In the genomic region with DNA sequence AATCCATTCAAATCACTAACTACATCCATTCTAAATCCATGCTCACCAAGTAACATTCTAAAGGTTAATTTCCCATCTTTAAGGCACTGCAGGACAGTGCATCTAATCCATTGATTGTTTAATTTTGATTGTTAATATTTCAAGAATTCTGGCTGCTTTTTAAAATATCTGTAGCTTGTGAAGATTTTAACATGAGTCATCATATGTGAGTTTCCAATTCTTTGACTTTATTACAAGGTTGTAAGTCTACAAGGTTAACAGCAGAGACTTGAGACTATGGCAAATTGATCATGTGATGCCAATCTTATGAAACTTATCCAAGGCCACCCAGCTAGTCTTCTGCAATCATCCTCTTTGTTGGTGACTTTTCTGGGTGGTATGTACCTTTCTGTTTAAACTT, we compare ENCODE assay signal across 36 cellular contexts.
"Had no signal": no experiment of that assay in that cellular context is flagged by ENCODE, and none has a peak within 500 bp of the region (broad histone marks: within the 10 kb centered on the region; RNA-seq: fewer than 3 reads in every experiment).

No MANE protein-coding gene starts in this region.

- H3K9me3 Mint-ChIP-seq: activated B cell treated with CpG ODN at 0.5 μM for 24 hours; activated CD4-positive, alpha-beta memory T cell treated with anti-CD3 and anti-CD28 coated beads for 36 hours; activated CD4-positive, alpha-beta T cell treated with anti-CD3 and anti-CD28 coated beads, Interleukin-2, amount 10 ng/mL, durations not matched to agents 24 days and 14 days; activated CD8-positive, alpha-beta T cell treated with anti-CD3 and anti-CD28 coated beads for 36 hours; activated naive CD4-positive, alpha-beta T cell treated with anti-CD3 and anti-CD28 coated beads for 36 hours; activated naive CD4-positive, alpha-beta T cell treated with anti-CD3 and anti-CD28 coated beads, Interleukin-2, amount 50 U/mL, for 72 hours; activated T-cell treated with anti-CD3 and anti-CD28 coated beads, Interleukin-2, amount 50 U/mL, for 72 hours; activated T-helper 1 cell treated with anti-CD3 and anti-CD28 coated beads, Interleukin-12 subunit alpha, Interleukin-12 subunit beta, Interleukin-2, Interleukin-4 antibody, amounts not matched to agents 30 ng/mL and 10 ng/mL and 1 ng/mL, durations not matched to agents 14 hours and 24 hours and 36 hours; central memory CD8-positive, alpha-beta T cell; T-helper 1 cell treated with Interleukin-12 subunit alpha and Interleukin-12 subunit beta and Interleukin-4 antibody, amounts not matched to agents 30 μg/mL and 1 μg/mL, for 36 hours; T-helper 2 cell treated with Interferon-gamma antibody and Interleukin-4, amounts not matched to agents 5 μg/mL and 100 μg/mL, for 36 hours had no signal

- DNase-seq: activated B cell treated with CpG ODN at 0.5 μM for 24 hours; activated CD4-positive, alpha-beta memory T cell treated with anti-CD3 and anti-CD28 coated beads for 36 hours; activated CD4-positive, alpha-beta T cell treated with anti-CD3 and anti-CD28 coated beads for 4 hours; activated CD4-positive, alpha-beta T cell treated with anti-CD3 and anti-CD28 coated beads, Interleukin-2, amount 10 ng/mL, durations not matched to agents 24 days and 14 days; activated CD4-positive, alpha-beta T cell treated with anti-CD3 and anti-CD28 coated beads, Interleukin-2, amount 50 U/mL, for 1 hour; activated CD4-positive, alpha-beta T cell treated with anti-CD3 and anti-CD28 coated beads, Interleukin-2, amount 50 U/mL, for 4 hours; activated CD4-positive, CD25-positive, alpha-beta regulatory T cell treated with anti-CD3 and anti-CD28 coated beads, Interleukin-2, amount 50 U/mL, for 72 hours; activated CD8-positive, alpha-beta memory T cell treated with anti-CD3 and anti-CD28 coated beads, Interleukin-2, amount 50 U/mL, for 4 hours; activated CD8-positive, alpha-beta T cell treated with anti-CD3 and anti-CD28 coated beads for 36 hours; activated effector memory CD4-positive, alpha-beta T cell treated with anti-CD3 and anti-CD28 coated beads, Interleukin-2, amount 50 U/mL, for 16 hours; activated gamma-delta T cell treated with Interleukin-2 at 50 U/mL for 16 hours; activated naive CD4-positive, alpha-beta T cell; activated naive CD4-positive, alpha-beta T cell treated with anti-CD3 and anti-CD28 coated beads for 36 hours; activated naive CD4-positive, alpha-beta T cell treated with anti-CD3 and anti-CD28 coated beads, Interleukin-2, amount 50 U/mL, for 16 hours; activated naive CD8-positive, alpha-beta T cell treated with anti-CD3 and anti-CD28 coated beads for 36 hours; activated T-cell treated with anti-CD3 and anti-CD28 coated beads for 4 hours; activated T-cell treated with anti-CD3 and anti-CD28 coated beads, Interleukin-2, amount 50 U/mL, for 1 hour; activated T-cell treated with anti-CD3 and anti-CD28 coated beads, Interleukin-2, amount 50 U/mL, for 4 hours; activated T-cell treated with anti-CD3 and anti-CD28 coated beads, Interleukin-2, amount 50 U/mL, for 72 hours; amniotic stem cell; aorta; caudate nucleus; T-helper 1 cell; T-helper 2 cell; T-helper 9 cell had no signal

- ATAC-seq: activated CD8-positive, alpha-beta T cell treated with anti-CD3 and anti-CD28 coated beads for 36 hours; activated naive CD4-positive, alpha-beta T cell treated with anti-CD3 and anti-CD28 coated beads, Interleukin-2, amount 50 U/mL, for 72 hours; activated T-cell treated with anti-CD3 and anti-CD28 coated beads, Interleukin-2, amount 50 U/mL, for 4 hours; activated T-cell treated with anti-CD3 and anti-CD28 coated beads, Interleukin-2, amount 50 U/mL, for 72 hours; activated T-helper 17 cell treated with anti-CD3 and anti-CD28 coated beads, Interleukin-2, amount 50 U/mL, for 72 hours had no signal

- H3K36me3 ChIP-seq: adrenal gland, cardiac muscle cell had no signal

- H3K27me3 ChIP-seq: adrenal gland, cardiac muscle cell had no signal

- H3K4me3 ChIP-seq: adrenal gland, cardiac muscle cell had no signal

- H3K27me3 Mint-ChIP-seq: activated B cell treated with CpG ODN at 0.5 μM for 24 hours; activated CD4-positive, alpha-beta memory T cell treated with anti-CD3 and anti-CD28 coated beads for 36 hours; activated CD4-positive, alpha-beta T cell treated with anti-CD3 and anti-CD28 coated beads, Interleukin-2, amount 10 ng/mL, durations not matched to agents 24 days and 14 days; activated CD8-positive, alpha-beta T cell treated with anti-CD3 and anti-CD28 coated beads for 36 hours; activated naive CD8-positive, alpha-beta T cell treated with anti-CD3 and anti-CD28 coated beads for 36 hours; activated T-helper 17 cell treated with anti-CD3 and anti-CD28 coated beads, Interleukin-2, amount 50 U/mL, for 72 hours; brain; central memory CD8-positive, alpha-beta T cell had no signal

- H3K4me3 Mint-ChIP-seq: activated B cell treated with CpG ODN at 0.5 μM for 24 hours; activated CD4-positive, alpha-beta memory T cell treated with anti-CD3 and anti-CD28 coated beads for 36 hours; activated CD4-positive, alpha-beta T cell treated with anti-CD3 and anti-CD28 coated beads, Interleukin-2, amount 10 ng/mL, durations not matched to agents 24 days and 14 days; activated CD8-positive, alpha-beta T cell treated with anti-CD3 and anti-CD28 coated beads for 36 hours; activated naive CD4-positive, alpha-beta T cell treated with anti-CD3 and anti-CD28 coated beads for 36 hours; activated naive CD8-positive, alpha-beta T cell treated with anti-CD3 and anti-CD28 coated beads for 36 hours; activated T-cell treated with anti-CD3 and anti-CD28 coated beads, Interleukin-2, amount 50 U/mL, for 4 hours; activated T-cell treated with anti-CD3 and anti-CD28 coated beads, Interleukin-2, amount 50 U/mL, for 72 hours; activated T-helper 1 cell treated with anti-CD3 and anti-CD28 coated beads, Interleukin-12 subunit alpha, Interleukin-12 subunit beta, Interleukin-2, Interleukin-4 antibody, amounts not matched to agents 30 ng/mL and 10 ng/mL and 1 ng/mL, durations not matched to agents 14 hours and 24 hours and 36 hours; activated T-helper 17 cell treated with anti-CD3 and anti-CD28 coated beads, Interleukin-2, amount 50 U/mL, for 72 hours; brain; central memory CD8-positive, alpha-beta T cell; T-helper 1 cell treated with Interleukin-12 subunit alpha and Interleukin-12 subunit beta and Interleukin-4 antibody, amounts not matched to agents 30 μg/mL and 1 μg/mL, for 36 hours; T-helper 2 cell treated with Interferon-gamma antibody and Interleukin-4, amounts not matched to agents 5 μg/mL and 100 μg/mL, for 36 hours had no signal

- H3K27ac Mint-ChIP-seq: activated B cell treated with CpG ODN at 0.5 μM for 24 hours; activated CD4-positive, alpha-beta memory T cell treated with anti-CD3 and anti-CD28 coated beads for 36 hours; activated CD4-positive, alpha-beta T cell treated with anti-CD3 and anti-CD28 coated beads, Interleukin-2, amount 10 ng/mL, durations not matched to agents 24 days and 14 days; activated CD8-positive, alpha-beta T cell treated with anti-CD3 and anti-CD28 coated beads for 36 hours; activated naive CD4-positive, alpha-beta T cell treated with anti-CD3 and anti-CD28 coated beads for 36 hours; activated naive CD4-positive, alpha-beta T cell treated with anti-CD3 and anti-CD28 coated beads, Interleukin-2, amount 50 U/mL, for 72 hours; activated naive CD8-positive, alpha-beta T cell treated with anti-CD3 and anti-CD28 coated beads for 36 hours; activated T-cell treated with anti-CD3 and anti-CD28 coated beads, Interleukin-2, amount 50 U/mL, for 72 hours; activated T-helper 1 cell treated with anti-CD3 and anti-CD28 coated beads, Interleukin-12 subunit alpha, Interleukin-12 subunit beta, Interleukin-2, Interleukin-4 antibody, amounts not matched to agents 30 ng/mL and 10 ng/mL and 1 ng/mL, durations not matched to agents 14 hours and 24 hours and 36 hours; activated T-helper 17 cell treated with anti-CD3 and anti-CD28 coated beads, Interleukin-2, amount 50 U/mL, for 72 hours; brain; T-helper 1 cell treated with Interleukin-12 subunit alpha and Interleukin-12 subunit beta and Interleukin-4 antibody, amounts not matched to agents 30 μg/mL and 1 μg/mL, for 36 hours; T-helper 2 cell treated with Interferon-gamma antibody and Interleukin-4, amounts not matched to agents 5 μg/mL and 100 μg/mL, for 36 hours had no signal

- H3K36me3 Mint-ChIP-seq: activated CD4-positive, alpha-beta memory T cell treated with anti-CD3 and anti-CD28 coated beads for 36 hours; activated naive CD4-positive, alpha-beta T cell treated with anti-CD3 and anti-CD28 coated beads, Interleukin-2, amount 50 U/mL, for 72 hours; activated naive CD8-positive, alpha-beta T cell treated with anti-CD3 and anti-CD28 coated beads for 36 hours; brain had no signal

- H3K4me1 Mint-ChIP-seq: activated B cell treated with CpG ODN at 0.5 μM for 24 hours; activated CD4-positive, alpha-beta T cell treated with anti-CD3 and anti-CD28 coated beads, Interleukin-2, amount 10 ng/mL, durations not matched to agents 24 days and 14 days; activated naive CD8-positive, alpha-beta T cell treated with anti-CD3 and anti-CD28 coated beads for 36 hours; activated T-helper 17 cell treated with anti-CD3 and anti-CD28 coated beads, Interleukin-2, amount 50 U/mL, for 72 hours; central memory CD8-positive, alpha-beta T cell had no signal

- FAIRE-seq: bronchial epithelial cell had no signal

- H3K27ac ChIP-seq: adrenal gland, cardiac muscle cell, VCaP had no signal
